In the genomic region with DNA sequence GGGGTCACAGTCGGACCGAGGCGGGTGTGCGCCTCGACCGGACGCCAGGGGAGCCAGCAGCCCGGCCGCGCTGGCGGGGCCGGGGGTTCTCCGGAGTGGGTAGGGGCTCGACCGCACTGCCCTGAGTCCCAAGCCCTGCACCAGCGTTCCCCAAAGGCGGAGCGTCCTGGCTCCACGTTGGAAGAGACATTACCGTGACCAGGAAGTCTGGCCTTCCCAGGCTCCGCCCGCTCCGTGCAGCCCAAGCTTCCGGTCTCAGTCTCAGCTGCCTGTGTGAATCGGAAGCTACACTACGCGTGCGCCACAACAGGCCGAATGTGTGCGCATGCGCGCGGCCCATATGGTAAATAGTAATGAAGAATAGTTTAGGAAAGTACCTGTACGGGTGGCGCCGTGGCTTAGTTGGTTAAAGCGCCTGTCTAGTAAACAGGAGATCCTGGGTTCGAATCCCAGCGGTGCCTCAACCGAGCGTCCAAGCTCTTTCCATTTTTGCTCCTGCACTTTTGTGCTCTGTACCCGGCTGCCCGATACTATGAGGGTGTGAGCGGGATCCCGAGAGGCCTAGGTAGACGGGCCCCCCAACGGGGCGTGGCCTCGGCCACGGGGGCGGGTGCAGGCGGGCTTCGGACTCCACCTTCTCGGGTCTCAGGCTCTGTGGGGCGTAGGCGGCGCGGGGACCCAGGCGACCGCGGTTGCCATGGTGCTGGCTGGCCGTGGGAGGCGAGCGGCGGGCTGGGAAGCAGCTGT, we compare ENCODE assay signal across 8 cellular contexts. TPM values are rescaled to one million over a fixed set of nuclear protein-coding genes. Genes with fewer than 3 reads are reported as not detected.
DNase-seq lines count a peak whose midpoint lies in the region; ATAC-seq, FAIRE-seq and TF ChIP-seq lines count a peak whose summit lies in the region.

No MANE protein-coding gene starts in this region.

- peak overlapping the region; percentile 79 for H3K4me3 ChIP-seq in Caco-2 (ENCODE audit: low read depth, low read length)
- peak overlapping the region; percentile 80 for H3K4me3 ChIP-seq in mesodermal cell (ENCODE audit: extremely low read depth, insufficient read depth, low read length, poor library complexity, severe bottlenecking)

- TSS peak; percentile 99 for BruUV-seq in Caco-2 (replicated peaks; lab: Mats Ljungman, UMichigan)

- H3K27me3 ChIP-seq in Caco-2 (replicated peaks; ENCODE audit: control insufficient read depth, insufficient read depth, low read length), result no peaks in the 10 kb centered on the region

- H3K9me3 Mint-ChIP-seq in Caco-2 (ENCODE audit: unreplicated experiment), result no peaks in the 10 kb centered on the region

- H3K4me1 Mint-ChIP-seq in Caco-2 (ENCODE audit: low read depth, unreplicated experiment), result peaks cover 13% of the 10 kb centered on the region

- TF ChIP-seq CTCF in Caco-2 (IDR thresholded peaks at IDR 0.05; ENCODE audit: insufficient read depth in 1 of 2, low read depth in 1 of 2, low read length in 1 of 2, severe bottlenecking in 1 of 2, unreplicated experiment in 1 of 2), result peak in 1 of 2 experiments; percentile 24

- DNase-seq in Caco-2, result peak; percentile 99 to 100
- peak; percentile 99 for DNase-seq in HT1080 (ENCODE audit: low read depth)
- peak; percentile 99 for DNase-seq in NOMO-1 treated with DMSO at 0.1 percent for 48 hours (lab: John Stamatoyannopoulos, UW; ENCODE audit: unreplicated experiment)
- peak; percentile 81 for DNase-seq in activated CD8-positive, alpha-beta memory T cell treated with anti-CD3 and anti-CD28 coated beads, Interleukin-2, amount 50 U/mL, for 1 hour (ENCODE audit: extremely low read depth)
- peak; percentile 95 to 97 for DNase-seq in stimulated activated CD8-positive, alpha-beta memory T cell treated with anti-CD3 and anti-CD28 coated beads, Interleukin-15, amount 100 ng/mL, for 4 hours (ENCODE audit: low read depth in 2 of 2)

- no peaks in the 10 kb centered on the region; the same call in 1 of the 2 replicates for H3K36me3 ChIP-seq in Caco-2 (ENCODE audit: control insufficient read depth, insufficient read depth, low read length)
- H3K36me3 ChIP-seq in mesodermal cell (ENCODE audit: control insufficient read depth, insufficient read depth, low read length), result no peaks in the 10 kb centered on the region

- H3K27ac ChIP-seq in mesodermal cell (ENCODE audit: low read depth, low read length, severe bottlenecking), result peak overlapping the region; percentile 90

- H3K4me3 Mint-ChIP-seq in Caco-2 (ENCODE audit: unreplicated experiment), result peak overlapping the region; percentile 94

- peak overlapping the region; percentile 98 for H3K27ac Mint-ChIP-seq in Caco-2 (ENCODE audit: unreplicated experiment)

- peaks cover 5% of the 10 kb centered on the region for H3K27me3 Mint-ChIP-seq in Caco-2 (ENCODE audit: insufficient read depth, unreplicated experiment)

- POLR2A ChIA-PET in Caco-2 (lab: Charles Lee), result interaction anchor here (0.5 to 1.7 kb wide), 19 partner anchors 11 to 1501 kb away, joined by 3 to 15 read pairs (median 4); a partner anchor contains a TSS

- 0 out of 2 replicates have a peak, but pooled peaks cover 5% of the 10 kb centered on the region for H3K4me1 ChIP-seq in Caco-2
- H3K4me1 ChIP-seq in mesodermal cell (ENCODE audit: control insufficient read depth, insufficient read depth, low read length, poor library complexity, severe bottlenecking), result peaks cover 7% of the 10 kb centered on the region

- CTCF ChIA-PET in Caco-2 (lab: Charles Lee), result interaction anchor here (0.7 to 1.8 kb wide), 14 partner anchors 10 to 601 kb away, joined by 3 to 14 read pairs (median 4); a partner anchor contains a TSS

- 0% methylated on average over 56 to 59 of the region's 65 CpGs for WGBS in mesodermal cell (ENCODE audit: insufficient coverage in 2 of 2), 2 experiments

- ATAC-seq in GM21360 (IDR thresholded peaks at IDR 0.05; ENCODE audit: unreplicated experiment), result peak; percentile 78

- H3K9me3 ChIP-seq in Caco-2 (no peaks in the 10 kb centered on the region), mesodermal cell (ENCODE audit: control insufficient read depth, low read length) (no peaks in the 10 kb centered on the region)

- FAIRE-seq in endometrium (lab: Jason Lieb, UNC), result peak; percentile 94

- intact Hi-C loops in Caco-2 (cut with micrococcal nuclease; ENCODE audit: unreplicated experiment), result loop anchor here (1.0 to 5.0 kb wide), 5 partner anchors 18 to 205 kb away; a partner anchor contains a TSS

- H3K36me3 Mint-ChIP-seq in Caco-2 (ENCODE audit: insufficient read depth, unreplicated experiment), result peaks cover 22% of the 10 kb centered on the region

RNA-seq across cellular contexts. Expression of a gene that starts 17.3 kb away (rescaled TPM):
- total RNA-seq in Caco-2 (2022), result 21.3 and 22.8 TPM in 2 replicates
- total RNA-seq in HT1080 (2014; rRNA removed; shearing (Covaris generic)), result 20.1 and 25.4 TPM in 2 replicates
- polyA plus RNA-seq in HT1080 (2015; cell fraction: cytosol; rRNA removed), result 3.7 and 5.1 TPM in 2 replicates
- polyA plus RNA-seq in HT1080 (2015; cell fraction: nucleus; rRNA removed), result 1.5 and 2.4 TPM in 2 replicates
- 15.7 TPM for polyA plus RNA-seq in mesodermal cell (2013, experiment 1 of 2)
- polyA plus RNA-seq in mesodermal cell (2013, experiment 2 of 2), result 16.4 TPM

RNA-seq across cellular contexts. Expression of a gene that starts 44.9 kb away (rescaled TPM):
- 0.20 and 0.37 TPM in 2 replicates for total RNA-seq in Caco-2 (2022)
- total RNA-seq in HT1080 (2014; rRNA removed; shearing (Covaris generic)), result not detected in 2 replicates
- not detected in 2 replicates for polyA plus RNA-seq in HT1080 (2015; cell fraction: cytosol; rRNA removed)
- polyA plus RNA-seq in HT1080 (2015; cell fraction: nucleus; rRNA removed), result not detected in 2 replicates
- polyA plus RNA-seq in mesodermal cell (2013, experiment 1 of 2), result not detected
- not detected for polyA plus RNA-seq in mesodermal cell (2013, experiment 2 of 2)

RNA-seq across cellular contexts. Expression of a gene that starts 48.8 kb away (rescaled TPM):
- not detected in 2 replicates for total RNA-seq in Caco-2 (2022)
- total RNA-seq in HT1080 (2014; rRNA removed; shearing (Covaris generic)), result not detected in 2 replicates
- polyA plus RNA-seq in HT1080 (2015; cell fraction: cytosol; rRNA removed), result 0.14 TPM in 1 of 2 replicates, not detected in the other
- not detected in 2 replicates for polyA plus RNA-seq in HT1080 (2015; cell fraction: nucleus; rRNA removed)
- polyA plus RNA-seq in mesodermal cell (2013, experiment 1 of 2), result 0.59 TPM
- 0.66 TPM for polyA plus RNA-seq in mesodermal cell (2013, experiment 2 of 2)

Comparison
In these comparisons a context has a peak if more than half of its experiments do, and no peak if none do; other contexts are left out.
1. Peak in every context shown above with its lines: DNase-seq, ATAC-seq, H3K4me3 ChIP-seq and H3K27ac ChIP-seq.